16 cellular contexts compared by ENCODE assay signal in genomic region chr11:70557742-70558485, GRCh38.
"Had no signal": no experiment of that assay in that cellular context is flagged by ENCODE, and none has a peak within 500 bp of the region (broad histone marks: within the 10 kb centered on the region; RNA-seq: fewer than 3 reads in every experiment).

No MANE protein-coding gene starts in this region.

- DNase-seq: activated CD4-positive, alpha-beta T cell treated with anti-CD3 and anti-CD28 coated beads for 4 hours; activated CD8-positive, alpha-beta memory T cell treated with anti-CD3 and anti-CD28 coated beads, Interleukin-2, amount 50 U/mL, for 48 hours; activated gamma-delta T cell; activated T-cell treated with anti-CD3 and anti-CD28 coated beads, Interleukin-2, amount 50 U/mL, for 72 hours; dorsolateral prefrontal cortex; endodermal cell; erythroblast; hippocampal formation; left ventricle myocardium inferior; naive thymus-derived CD8-positive, alpha-beta T cell; stimulated activated CD4-positive, alpha-beta T cell treated with anti-CD3 and anti-CD28 coated beads, Interleukin-12 subunit alpha, Interleukin-12 subunit beta, amount 100 ng/mL, for 4 hours had no signal

- ATAC-seq: activated naive CD4-positive, alpha-beta T cell treated with anti-CD3 and anti-CD28 coated beads, Interleukin-2, amount 50 U/mL, for 72 hours; activated T-cell treated with anti-CD3 and anti-CD28 coated beads, Interleukin-2, amount 50 U/mL, for 72 hours; naive thymus-derived CD8-positive, alpha-beta T cell; WTC11 had no signal

- H3K36me3 ChIP-seq: left ventricle myocardium inferior, thoracic aorta had no signal

- H3K27ac Mint-ChIP-seq: activated naive CD4-positive, alpha-beta T cell treated with anti-CD3 and anti-CD28 coated beads, Interleukin-2, amount 50 U/mL, for 72 hours; activated T-cell treated with anti-CD3 and anti-CD28 coated beads, Interleukin-2, amount 50 U/mL, for 72 hours; endodermal cell; stimulated activated effector memory CD8-positive, alpha-beta T cell treated with anti-CD3 and anti-CD28 coated beads, Interleukin-12 subunit alpha, Interleukin-12 subunit beta, amount 100 ng/mL, for 72 hours; T-helper 1 cell treated with Interleukin-12 subunit alpha and Interleukin-12 subunit beta and Interleukin-4 antibody, amounts not matched to agents 30 μg/mL and 1 μg/mL, for 36 hours; WTC11 had no signal

- H3K4me3 ChIP-seq: dorsolateral prefrontal cortex, left ventricle myocardium inferior, thoracic aorta had no signal

- H3K4me1 Mint-ChIP-seq: endodermal cell; naive thymus-derived CD8-positive, alpha-beta T cell; stimulated activated effector memory CD8-positive, alpha-beta T cell treated with anti-CD3 and anti-CD28 coated beads, Interleukin-12 subunit alpha, Interleukin-12 subunit beta, amount 100 ng/mL, for 72 hours had no signal

- H3K36me3 Mint-ChIP-seq: activated naive CD4-positive, alpha-beta T cell treated with anti-CD3 and anti-CD28 coated beads, Interleukin-2, amount 50 U/mL, for 72 hours; naive thymus-derived CD8-positive, alpha-beta T cell; stimulated activated effector memory CD8-positive, alpha-beta T cell treated with anti-CD3 and anti-CD28 coated beads, Interleukin-12 subunit alpha, Interleukin-12 subunit beta, amount 100 ng/mL, for 72 hours; WTC11 had no signal

- H3K27ac ChIP-seq: left ventricle myocardium inferior, thoracic aorta had no signal

- H3K4me1 ChIP-seq: left ventricle myocardium inferior had no signal

- H3K27me3 ChIP-seq: dorsolateral prefrontal cortex had no signal

- H3K4me3 Mint-ChIP-seq: activated T-cell treated with anti-CD3 and anti-CD28 coated beads, Interleukin-2, amount 50 U/mL, for 72 hours; endodermal cell; naive thymus-derived CD8-positive, alpha-beta T cell; stimulated activated effector memory CD8-positive, alpha-beta T cell treated with anti-CD3 and anti-CD28 coated beads, Interleukin-12 subunit alpha, Interleukin-12 subunit beta, amount 100 ng/mL, for 72 hours; T-helper 1 cell treated with Interleukin-12 subunit alpha and Interleukin-12 subunit beta and Interleukin-4 antibody, amounts not matched to agents 30 μg/mL and 1 μg/mL, for 36 hours; WTC11 had no signal

- H3K9me3 ChIP-seq: thoracic aorta had no signal

- H3K9me3 Mint-ChIP-seq: activated naive CD4-positive, alpha-beta T cell treated with anti-CD3 and anti-CD28 coated beads, Interleukin-2, amount 50 U/mL, for 72 hours; activated T-cell treated with anti-CD3 and anti-CD28 coated beads, Interleukin-2, amount 50 U/mL, for 72 hours; endodermal cell; stimulated activated effector memory CD8-positive, alpha-beta T cell treated with anti-CD3 and anti-CD28 coated beads, Interleukin-12 subunit alpha, Interleukin-12 subunit beta, amount 100 ng/mL, for 72 hours; T-helper 1 cell treated with Interleukin-12 subunit alpha and Interleukin-12 subunit beta and Interleukin-4 antibody, amounts not matched to agents 30 μg/mL and 1 μg/mL, for 36 hours; WTC11 had no signal
